ENCODE assay signal across 6 cellular contexts in genomic region chr6:169702640-169703246, GRCh38. TPM values are rescaled to one million over a fixed set of nuclear protein-coding genes. Genes with fewer than 3 reads are reported as not detected.
A peak's percentile ranks its signal among the peaks of the same experiment; 100 is the strongest.
DNase-seq lines count a peak whose midpoint lies in the region; ATAC-seq, FAIRE-seq and TF ChIP-seq lines count a peak whose summit lies in the region.

No MANE protein-coding gene starts in this region.

- H2AFZ ChIP-seq in neural progenitor cell (replicated peaks), result peak overlapping the region; percentile 82

- H3K4me2 ChIP-seq in neural progenitor cell, result peak overlapping the region; percentile 92

- no peak for FAIRE-seq in RCC 7860 (lab: Jason Lieb, UNC)

- TF ChIP-seq CTCF in A673 (conservative IDR thresholded peaks at IDR 0.05; ENCODE audit: low read depth, low read length) (no peak), brain (conservative IDR thresholded peaks at IDR 0.05) (no peak), neural progenitor cell (IDR thresholded peaks at IDR 0.05) (no peak)

- intact Hi-C loops in A673 (cut with micrococcal nuclease; ENCODE audit: unreplicated experiment), result loop anchor here (2.0 kb wide), 1 partner anchor 746 kb away; no protein-coding TSS in a partner anchor

- H3K36me3 ChIP-seq in A673 (ENCODE audit: insufficient read depth, low read length, poor library complexity, severe bottlenecking) (peaks cover 33% of the 10 kb centered on the region), neural progenitor cell (peaks cover 5% of the 10 kb centered on the region)

- H3K27ac ChIP-seq in A673 (ENCODE audit: low read depth, low read length, poor library complexity, severe bottlenecking) (peak overlapping the region; percentile 99), neural progenitor cell (peak overlapping the region; percentile 72)

- peaks cover 77% of the 10 kb centered on the region for H3K79me2 ChIP-seq in neural progenitor cell (ENCODE audit: low read depth)

- H4K20me1 ChIP-seq in neural progenitor cell (ENCODE audit: low read depth), result peaks cover 31% of the 10 kb centered on the region

- H3K9me3 Mint-ChIP-seq in brain (peaks cover 0 to 1% (median under 1%) of the 10 kb centered on the region in 5 experiments), neural progenitor cell (peaks cover 1% of the 10 kb centered on the region)

- H3K4me3 Mint-ChIP-seq in brain (peak overlapping the region; percentile 88 to 97 (median 93)), neural progenitor cell (peak overlapping the region; percentile 90)

- H3K4me1 ChIP-seq in A673 (ENCODE audit: insufficient read depth, low read length, poor library complexity, severe bottlenecking), result peaks cover 27% of the 10 kb centered on the region
- peaks cover 27% of the 10 kb centered on the region for H3K4me1 ChIP-seq in neural progenitor cell

- DNase-seq in A673 (ENCODE audit: low spot score) (peak; percentile 40), NCI-H146 (lab: John Stamatoyannopoulos, UW) (peak; percentile 85), neural progenitor cell (ENCODE audit: low spot score) (peak; percentile 48), RCC 7860 (ENCODE audit: low spot score) (no peak)

- POLR2A ChIA-PET in A673 (lab: Charles Lee; ENCODE audit: low non-redundant PET), result no interaction called here

- H3K36me3 Mint-ChIP-seq in brain (peaks cover 6% of the 10 kb centered on the region), neural progenitor cell (peaks cover 14% of the 10 kb centered on the region)

- H3K27me3 Mint-ChIP-seq in brain (peaks cover 7% of the 10 kb centered on the region), neural progenitor cell (ENCODE audit: insufficient read depth, low read depth) (peaks cover 2% of the 10 kb centered on the region)

- H3K4me3 ChIP-seq in A673 (ENCODE audit: low read depth, low read length, poor library complexity, severe bottlenecking), result peak overlapping the region; percentile 92
- peak overlapping the region; percentile 85 for H3K4me3 ChIP-seq in neural progenitor cell

- no peaks in the 10 kb centered on the region for H3K9me3 ChIP-seq in A673 (ENCODE audit: low read depth, low read length, poor library complexity, severe bottlenecking)
- H3K9me3 ChIP-seq in neural progenitor cell (ENCODE audit: low read depth), result no peaks in the 10 kb centered on the region

- peak overlapping the region; percentile 89 for H3K9ac ChIP-seq in neural progenitor cell

- H3K27me3 ChIP-seq in A673 (replicated peaks; ENCODE audit: insufficient read depth, low read depth, low read length, poor library complexity) (no peaks in the 10 kb centered on the region), neural progenitor cell (no peaks in the 10 kb centered on the region)

- no TSS peak for BruUV-seq in A673 (replicated peaks; lab: Mats Ljungman, UMichigan)

- H3F3A ChIP-seq in neural progenitor cell (ENCODE audit: low read depth), result no peaks in the 10 kb centered on the region

- CTCF ChIA-PET in A673 (lab: Charles Lee), result no interaction called here

- H3K4me1 Mint-ChIP-seq in brain (peaks cover 74% of the 10 kb centered on the region), neural progenitor cell (peaks cover 31% of the 10 kb centered on the region)

- ATAC-seq in GM21360 (IDR thresholded peaks at IDR 0.05; ENCODE audit: unreplicated experiment), result peak; percentile 3

- peak overlapping the region; percentile 83 to 94 (median 90) for H3K27ac Mint-ChIP-seq in brain
- H3K27ac Mint-ChIP-seq in neural progenitor cell, result peak overlapping the region; percentile 94

RNA-seq across cellular contexts. Expression of gene C6orf120, which starts 0.8 kb away (rescaled TPM):
- total RNA-seq in A673 (2021) (23.2 and 25.9 TPM in 2 replicates), neural progenitor cell (ENCODE audit: low replicate concordance) (38.8 and 42.4 TPM in 2 replicates)
- polyA plus RNA-seq in brain (ENCODE audit: insufficient read depth, low read depth, low replicate concordance), result 4.4 TPM

RNA-seq across cellular contexts. Expression of gene WDR27, which starts 0.9 kb away (rescaled TPM):
- 77.3 and 89.1 TPM in 2 replicates for total RNA-seq in A673 (2021)
- polyA plus RNA-seq in brain (ENCODE audit: insufficient read depth, low read depth, low replicate concordance), result 3.0 TPM
- total RNA-seq in neural progenitor cell (ENCODE audit: low replicate concordance), result 69.0 and 89.0 TPM in 2 replicates

RNA-seq across cellular contexts. Expression of gene PHF10, which starts 21.6 kb away (rescaled TPM):
- 58.4 and 61.4 TPM in 2 replicates for total RNA-seq in A673 (2021)
- 83.0 TPM for polyA plus RNA-seq in brain (ENCODE audit: insufficient read depth, low read depth, low replicate concordance)
- 25.6 and 43.0 TPM in 2 replicates for total RNA-seq in neural progenitor cell (ENCODE audit: low replicate concordance)

RNA-seq across cellular contexts. Expression of gene DYNLT2, which starts 48.6 kb away (rescaled TPM):
- total RNA-seq in A673 (2021), result 2.4 TPM in 2 replicates
- 1.6 TPM for polyA plus RNA-seq in brain (ENCODE audit: insufficient read depth, low read depth, low replicate concordance)
- total RNA-seq in neural progenitor cell (ENCODE audit: low replicate concordance), result 3.3 and 4.7 TPM in 2 replicates

RNA-seq across cellular contexts. Expression of gene ERMARD, which starts 48.7 kb away (rescaled TPM):
- total RNA-seq in A673 (2021) (19.6 and 23.2 TPM in 2 replicates), neural progenitor cell (ENCODE audit: low replicate concordance) (23.9 and 31.4 TPM in 2 replicates)
- polyA plus RNA-seq in brain (ENCODE audit: insufficient read depth, low read depth, low replicate concordance), result 11.0 TPM
